Comparison of ENCODE assay signal across 11 cellular contexts in genomic region chr11:44178381-44178780, GRCh38.
DNase-seq lines count a peak whose midpoint lies in the region; TF ChIP-seq lines count a peak whose summit lies in the region.
"Had no signal": no experiment of that assay in that cellular context is flagged by ENCODE, and none has a peak within 500 bp of the region (broad histone marks: within the 10 kb centered on the region; RNA-seq: fewer than 3 reads in every experiment).

No MANE protein-coding gene starts in this region.

- H3K9me2 ChIP-seq in Karpas-422 (replicated peaks; ENCODE audit: insufficient read depth, low read length), result no peaks in the 10 kb centered on the region

- H3K4me3 ChIP-seq in Karpas-422 (ENCODE audit: low read length) (no peak overlapping the region), osteoblast (ENCODE audit: insufficient read depth, low read length) (no peak overlapping the region)
- H3K4me3 ChIP-seq: ascending aorta had no signal

- H4K20me1 ChIP-seq in Karpas-422 (ENCODE audit: insufficient read depth, low read depth, low read length) (no peaks in the 10 kb centered on the region), osteoblast (ENCODE audit: insufficient read depth, low read length) (peaks cover 11% of the 10 kb centered on the region)

- 0 out of 2 replicates have a peak overlapping the region, but pooled peaks have one; percentile 33 for H3K27ac ChIP-seq in Karpas-422 (ENCODE audit: low read length)
- no peak overlapping the region for H3K27ac ChIP-seq in osteoblast (ENCODE audit: low read depth, low read length)
- H3K27ac ChIP-seq: ascending aorta had no signal

- H3K9me3 ChIP-seq in Karpas-422 (ENCODE audit: low read length) (no peaks in the 10 kb centered on the region), osteoblast (ENCODE audit: low read depth, low read length) (no peaks in the 10 kb centered on the region)
- H3K9me3 ChIP-seq: ascending aorta had no signal

- H3K79me2 ChIP-seq in Karpas-422 (ENCODE audit: low read length) (peaks cover 15% of the 10 kb centered on the region), osteoblast (ENCODE audit: insufficient read depth, low read length) (no peaks in the 10 kb centered on the region)

- DNase-seq in EH (ENCODE audit: low read depth) (peak; percentile 83), Karpas-422 (no peak), epidermal melanocyte (ENCODE audit: insufficient read length, low spot score) (peak; percentile 20), osteoblast (ENCODE audit: insufficient read length, low spot score, missing footprints) (no peak), OCI-M2 (lab: John Stamatoyannopoulos, UW; ENCODE audit: unreplicated experiment) (no peak), GDM1 (lab: John Stamatoyannopoulos, UW) (no peak), NCI-H748 (lab: John Stamatoyannopoulos, UW; ENCODE audit: unreplicated experiment) (no peak), D341Med (ENCODE audit: low spot score) (no peak)
- DNase-seq: effector memory CD8-positive, alpha-beta T cell; NCI-H1092 treated with DMSO at 0.1 percent for 48 hours had no signal

- H2AFZ ChIP-seq in Karpas-422 (ENCODE audit: low read length), result no peak overlapping the region
- no peak overlapping the region for H2AFZ ChIP-seq in osteoblast (ENCODE audit: low read length)

- H3K36me3 ChIP-seq in Karpas-422 (ENCODE audit: insufficient read depth, low read length), result no peaks in the 10 kb centered on the region
- no peaks in the 10 kb centered on the region for H3K36me3 ChIP-seq in osteoblast (ENCODE audit: insufficient read depth, low read length)

- H3K4me1 ChIP-seq in Karpas-422 (ENCODE audit: low read length) (peaks cover 22% of the 10 kb centered on the region), osteoblast (ENCODE audit: insufficient read depth, low read length) (peaks cover 17% of the 10 kb centered on the region)
- H3K4me1 ChIP-seq: ascending aorta had no signal

- H3K27me3 ChIP-seq in Karpas-422 (ENCODE audit: low read length) (no peaks in the 10 kb centered on the region), osteoblast (ENCODE audit: insufficient read depth, low read length) (no peaks in the 10 kb centered on the region)
- H3K27me3 ChIP-seq: ascending aorta had no signal

- no peak overlapping the region for H3K9ac ChIP-seq in Karpas-422 (ENCODE audit: low read length)

- TF ChIP-seq CTCF in osteoblast (IDR thresholded peaks at IDR 0.05; ENCODE audit: extremely low read depth, low read depth, low read length), result no peak

- no peak overlapping the region for H3K4me2 ChIP-seq in Karpas-422 (ENCODE audit: low read depth, low read length, poor library complexity, severe bottlenecking)
- peak overlapping the region; percentile 17 for H3K4me2 ChIP-seq in osteoblast (ENCODE audit: insufficient read depth, low read length)

Comparison
In these comparisons a context has a peak if more than half of its experiments do, and no peak if none do; other contexts are left out.
1. DNase-seq: peak in EH (single experiment) and epidermal melanocyte (single experiment); none in Karpas-422 (single experiment), osteoblast (single experiment), OCI-M2 (single experiment), GDM1 (single experiment), NCI-H748 (single experiment) and D341Med (single experiment).